In the genomic region with DNA sequence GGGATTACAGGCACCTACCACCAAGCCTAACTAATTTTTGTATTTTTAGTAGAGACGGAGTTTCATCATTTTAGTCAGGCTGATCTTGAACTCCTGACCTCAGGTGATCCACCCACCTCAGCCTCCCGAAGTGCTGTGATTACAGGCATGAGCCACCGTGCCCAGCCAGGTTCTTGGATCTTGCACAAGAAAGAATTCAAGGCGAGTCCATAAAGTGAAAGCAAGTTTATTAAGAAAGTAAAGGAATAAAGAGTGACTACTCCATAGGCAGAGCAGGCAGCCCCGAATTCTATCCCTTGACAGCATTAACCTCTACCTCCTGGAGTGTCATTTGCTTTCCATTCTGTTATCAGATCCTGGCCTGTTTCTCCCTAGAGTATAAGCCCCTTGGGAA, we compare ENCODE assay signal across 1 cellular context. TPM values are rescaled to one million over a fixed set of nuclear protein-coding genes. Genes with fewer than 3 reads are reported as not detected.
"Had no signal": no experiment of that assay in that cellular context is flagged by ENCODE, and none has a peak within 500 bp of the region (broad histone marks: within the 10 kb centered on the region; RNA-seq: fewer than 3 reads in every experiment).

No MANE protein-coding gene starts in this region.

RNA-seq across cellular contexts. Expression of a gene that starts 44.1 kb away (rescaled TPM):
- total RNA-seq: natural killer cell had no signal
